Comparison of ENCODE assay signal across 8 cellular contexts in the genomic region with DNA sequence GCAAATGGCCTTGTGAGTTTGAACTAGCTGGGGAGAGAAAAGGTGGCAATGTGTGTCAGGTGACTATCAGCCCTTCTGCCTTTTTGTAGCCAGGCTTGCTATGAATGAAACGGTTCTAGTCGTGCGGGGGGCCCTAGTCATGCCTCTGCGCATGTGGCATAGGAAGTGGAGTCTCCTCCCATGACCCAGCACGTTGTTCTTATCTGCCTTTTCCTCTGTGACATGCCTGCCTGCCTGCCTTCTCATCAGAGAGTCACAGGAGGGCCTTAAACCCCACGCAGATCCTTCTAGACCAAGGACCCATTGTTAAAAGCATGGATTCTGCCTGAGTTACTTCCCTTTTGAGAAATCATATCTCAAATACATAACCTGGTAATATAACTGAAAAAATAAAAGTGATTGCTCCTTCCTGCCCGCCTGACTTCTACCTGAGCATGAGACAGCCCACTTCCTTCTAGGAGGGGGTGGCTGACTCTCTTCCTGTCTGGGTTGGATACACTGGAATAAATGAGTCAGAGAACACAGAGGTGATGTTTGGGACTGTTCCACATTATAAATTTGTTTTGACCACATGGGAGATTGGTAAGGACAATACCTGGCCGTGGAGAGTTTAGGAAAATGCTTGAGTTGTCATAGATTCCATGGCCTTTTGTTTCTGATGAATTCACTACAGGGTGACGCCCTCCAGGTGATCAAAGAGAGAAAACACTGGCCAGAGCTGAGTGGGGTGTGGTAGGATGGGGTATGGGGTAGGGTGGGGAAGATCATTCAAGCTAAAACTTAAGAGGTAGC. TPM values are rescaled to one million over a fixed set of nuclear protein-coding genes. Genes with fewer than 3 reads are reported as not detected.
DNase-seq lines count a peak whose midpoint lies in the region; ATAC-seq and TF ChIP-seq lines count a peak whose summit lies in the region.

No MANE protein-coding gene starts in this region.

- no peak for TF ChIP-seq CTCF in Loucy (conservative IDR thresholded peaks at IDR 0.05; ENCODE audit: low read length)

- peak overlapping the region; percentile 71 for H3K4me2 ChIP-seq in Loucy (ENCODE audit: low read depth, low read length, poor library complexity, severe bottlenecking)

- H2AFZ ChIP-seq in Loucy (ENCODE audit: low read length), result peak overlapping the region; percentile 67

- no peaks in the 10 kb centered on the region for H3K27me3 ChIP-seq in Loucy (ENCODE audit: insufficient read depth, low read length, poor library complexity, severe bottlenecking)

- peak overlapping the region; percentile 43 for H3K4me3 ChIP-seq in Loucy (ENCODE audit: low read length, poor library complexity, severe bottlenecking)

- no peaks in the 10 kb centered on the region for H3K9me3 ChIP-seq in Loucy (ENCODE audit: insufficient read depth, low read depth, low read length)

- no peaks in the 10 kb centered on the region for H3K9me2 ChIP-seq in Loucy (replicated peaks; ENCODE audit: low read depth, low read length)

- no peaks in the 10 kb centered on the region for H3K79me2 ChIP-seq in Loucy (ENCODE audit: insufficient read depth, low read length)

- H3F3A ChIP-seq in Loucy (ENCODE audit: low read depth), result no peaks in the 10 kb centered on the region

- H3K9ac ChIP-seq in Loucy (ENCODE audit: low read depth, low read length, poor library complexity, severe bottlenecking), result peak overlapping the region; percentile 59

- no peaks in the 10 kb centered on the region for H4K20me1 ChIP-seq in Loucy (ENCODE audit: insufficient read depth, low read length, poor library complexity, severe bottlenecking)

- ATAC-seq in HG03025 (IDR thresholded peaks at IDR 0.05; ENCODE audit: low FRiP score, unreplicated experiment) (no peak), GM21825 (IDR thresholded peaks at IDR 0.05; ENCODE audit: unreplicated experiment) (no peak), HG02840 (IDR thresholded peaks at IDR 0.05; ENCODE audit: low FRiP score, unreplicated experiment) (no peak), left ventricle myocardium superior (no peak)

- peaks cover 58% of the 10 kb centered on the region for H3K4me1 ChIP-seq in Loucy (ENCODE audit: insufficient read depth, low read length, poor library complexity, severe bottlenecking)

- no peaks in the 10 kb centered on the region for H3K36me3 ChIP-seq in Loucy (ENCODE audit: insufficient read depth, low read length)

- peak in 2 of 3 experiments; percentile 44 to 53 for DNase-seq in activated CD8-positive, alpha-beta memory T cell treated with anti-CD3 and anti-CD28 coated beads for 48 hours (ENCODE audit: low read depth in 2 of 3, low spot score in 2 of 3)
- DNase-seq in germinal center (ENCODE audit: low spot score), result peak; percentile 53
- DNase-seq in stimulated activated CD8-positive, alpha-beta memory T cell treated with anti-CD3 and anti-CD28 coated beads, Interleukin-4, amount 100 ng/mL, for 4 hours (ENCODE audit: low read depth in 2 of 2, low spot score in 1 of 2), result peak; percentile 60 to 74
- DNase-seq in left ventricle myocardium superior, result no peak

- intact Hi-C loops in left ventricle myocardium superior (cut with micrococcal nuclease), result no loop called here

RNA-seq across cellular contexts. Expression of a gene that starts 49.8 kb away (rescaled TPM):
- 0.32 TPM for total RNA-seq in left ventricle myocardium superior
